In genomic region chr2:26345284-26345553, GRCh38 we compare ENCODE assay signal across 8 cellular contexts.
DNase-seq lines count a peak whose midpoint lies in the region; ATAC-seq and TF ChIP-seq lines count a peak whose summit lies in the region.

No MANE protein-coding gene starts in this region.

- WGBS in iPS DF 6.9 (ENCODE audit: insufficient coverage, insufficient read length) = no CpG with 5 or more reads among the region's 9 CpGs

- peaks cover 36% of the 10 kb centered on the region for H3K4me1 Mint-ChIP-seq in stimulated activated naive CD8-positive, alpha-beta T cell treated with anti-CD3 and anti-CD28 coated beads, Interleukin-15, amount 100 ng/mL, for 72 hours

- H3K27me3 Mint-ChIP-seq in stimulated activated naive CD8-positive, alpha-beta T cell treated with anti-CD3 and anti-CD28 coated beads, Interleukin-15, amount 100 ng/mL, for 72 hours = no peaks in the 10 kb centered on the region

- H3K9me3 ChIP-seq in iPS DF 6.9 (ENCODE audit: control insufficient read depth, insufficient read depth, low read length) = no peaks in the 10 kb centered on the region

- peak overlapping the region; percentile 92 to 94 for H3K4me3 Mint-ChIP-seq in stimulated activated naive CD8-positive, alpha-beta T cell treated with anti-CD3 and anti-CD28 coated beads, Interleukin-15, amount 100 ng/mL, for 72 hours

- no peak overlapping the region for H3K27ac ChIP-seq in iPS DF 6.9 (ENCODE audit: low read length)

- H3K4me3 ChIP-seq in WI38 (ENCODE audit: low read depth, low read length) (peak overlapping the region; percentile 88), iPS DF 6.9 (ENCODE audit: low read length) (peak overlapping the region; percentile 85; the same call in 1 of the 2 replicates)

- no peaks in the 10 kb centered on the region for H3K27me3 ChIP-seq in iPS DF 6.9 (ENCODE audit: control insufficient read depth, insufficient read depth, low read length)

- H3K36me3 ChIP-seq in iPS DF 6.9 (ENCODE audit: control insufficient read depth, insufficient read depth, low read length) = no peaks in the 10 kb centered on the region

- H3K4me1 ChIP-seq in iPS DF 6.9 (ENCODE audit: control insufficient read depth, insufficient read depth, low read length) = 0 out of 2 replicates have a peak, but pooled peaks cover 2% of the 10 kb centered on the region

- H3K27ac Mint-ChIP-seq in stimulated activated naive CD8-positive, alpha-beta T cell treated with anti-CD3 and anti-CD28 coated beads, Interleukin-15, amount 100 ng/mL, for 72 hours = peak overlapping the region; percentile 96

- TF ChIP-seq CTCF in WI38 (IDR thresholded peaks at IDR 0.05; ENCODE audit: low read depth, low read length) = no peak

- no peaks in the 10 kb centered on the region for H3K9me3 Mint-ChIP-seq in stimulated activated naive CD8-positive, alpha-beta T cell treated with anti-CD3 and anti-CD28 coated beads, Interleukin-15, amount 100 ng/mL, for 72 hours

- peak; percentile 55 for DNase-seq in NCI-H345 treated with DMSO at 0.1 percent for 48 hours (lab: John Stamatoyannopoulos, UW; ENCODE audit: unreplicated experiment)
- DNase-seq in NCI-H345 (lab: John Stamatoyannopoulos, UW) = no peak
- DNase-seq in iPS DF 6.9 (ENCODE audit: low read depth, low spot score) = no peak
- DNase-seq in stimulated activated naive CD8-positive, alpha-beta T cell treated with anti-CD3 and anti-CD28 coated beads, Interleukin-15, amount 100 ng/mL, for 72 hours = no peak
- DNase-seq in DMS 273 treated with DMSO at 0.1 percent for 48 hours (lab: John Stamatoyannopoulos, UW) = no peak
- no peak for DNase-seq in NCI-H524 (lab: John Stamatoyannopoulos, UW)

- ATAC-seq in stimulated activated naive CD8-positive, alpha-beta T cell treated with anti-CD3 and anti-CD28 coated beads, Interleukin-15, amount 100 ng/mL, for 72 hours = no peak
- ATAC-seq in HG03378 (IDR thresholded peaks at IDR 0.05; ENCODE audit: unreplicated experiment) = no peak
